Comparison of ENCODE assay signal across 10 cellular contexts in genomic region chr7:70681847-70682350, GRCh38.
A peak's percentile ranks its signal among the peaks of the same experiment; 100 is the strongest.
DNase-seq lines count a peak whose midpoint lies in the region; ATAC-seq and TF ChIP-seq lines count a peak whose summit lies in the region.
"Had no signal": no experiment of that assay in that cellular context is flagged by ENCODE, and none has a peak within 500 bp of the region (broad histone marks: within the 10 kb centered on the region; RNA-seq: fewer than 3 reads in every experiment).

No MANE protein-coding gene starts in this region.

- H3F3A ChIP-seq in DOHH2 (ENCODE audit: control insufficient read depth, insufficient read depth), result no peaks in the 10 kb centered on the region

- TF ChIP-seq CTCF in DOHH2 (IDR thresholded peaks at IDR 0.05; ENCODE audit: low read depth, low read length, poor library complexity, severe bottlenecking) (no peak), foreskin keratinocyte (conservative IDR thresholded peaks at IDR 0.05) (no peak)

- H3K79me2 ChIP-seq in DOHH2 (ENCODE audit: control insufficient read depth, low read length), result no peaks in the 10 kb centered on the region

- ATAC-seq in GM19395 (IDR thresholded peaks at IDR 0.05; ENCODE audit: unreplicated experiment), result peak; percentile 89
- ATAC-seq in HG03432 (IDR thresholded peaks at IDR 0.05; ENCODE audit: unreplicated experiment), result peak; percentile 89
- ATAC-seq in foreskin keratinocyte, result no peak

- no peaks in the 10 kb centered on the region for H4K20me1 ChIP-seq in DOHH2 (ENCODE audit: control insufficient read depth, insufficient read depth, low read depth, low read length)

- H3K9ac ChIP-seq in duodenal mucosa (ENCODE audit: low read depth in 1 of 2, low read length in 2 of 2), result peak overlapping the region; percentile 1 to 2

- no peaks in the 10 kb centered on the region for H3K9me2 ChIP-seq in DOHH2 (replicated peaks; ENCODE audit: control insufficient read depth, low read length)

- DNase-seq in foreskin keratinocyte (no peak), SK-N-DZ (ENCODE audit: low spot score) (no peak), globus pallidus (ENCODE audit: low spot score) (no peak), Ammon's horn (ENCODE audit: low spot score) (no peak)
- DNase-seq: hypothalamus had no signal

- H3K27me3 ChIP-seq in DOHH2 (ENCODE audit: control insufficient read depth, low read length) (no peaks in the 10 kb centered on the region), duodenal mucosa (ENCODE audit: control insufficient read depth in 1 of 2, insufficient read depth in 2 of 2, low read length in 2 of 2) (no peaks in the 10 kb centered on the region), foreskin keratinocyte (no peaks in the 10 kb centered on the region)

- H3K4me2 ChIP-seq in DOHH2 (ENCODE audit: low read length), result peak overlapping the region; percentile 34

- peak overlapping the region; percentile 1; the same call in 1 of the 2 replicates for H3K4me3 ChIP-seq in DOHH2 (ENCODE audit: low read length)
- H3K4me3 ChIP-seq in duodenal mucosa (ENCODE audit: low read depth in 1 of 2, low read length in 2 of 2), result peak overlapping the region; percentile 13 to 53

- H3K4me1 ChIP-seq in DOHH2 (ENCODE audit: control insufficient read depth, low read length) (peaks cover 6% of the 10 kb centered on the region), duodenal mucosa (ENCODE audit: control insufficient read depth in 1 of 2, insufficient read depth in 2 of 2, low read length in 2 of 2) (peaks cover 3 to 10% of the 10 kb centered on the region in 2 donors), foreskin keratinocyte (no peaks in the 10 kb centered on the region)

- H3K36me3 ChIP-seq in DOHH2 (ENCODE audit: control insufficient read depth, low read length), result no peaks in the 10 kb centered on the region
- H3K36me3 ChIP-seq in duodenal mucosa (ENCODE audit: control insufficient read depth in 1 of 2, insufficient read depth in 2 of 2, low read length in 2 of 2), result no peaks in the 10 kb centered on the region

- H3K9me3 ChIP-seq in DOHH2 (ENCODE audit: control insufficient read depth, insufficient read depth, low read length), result no peaks in the 10 kb centered on the region
- H3K9me3 ChIP-seq in duodenal mucosa (ENCODE audit: control insufficient read depth in 1 of 2, low read length in 2 of 2), result no peaks in the 10 kb centered on the region

- no peak overlapping the region for H3K27ac ChIP-seq in DOHH2 (ENCODE audit: low read depth, low read length)
- no peak overlapping the region for H3K27ac ChIP-seq in duodenal mucosa (ENCODE audit: low read depth, low read length)
- H3K27ac ChIP-seq in foreskin keratinocyte, result no peak overlapping the region
- H3K27ac ChIP-seq: VCaP had no signal
